ENCODE assay signal across 18 cellular contexts in genomic region chr1:217010253-217010652, GRCh38.
"Had no signal": no experiment of that assay in that cellular context is flagged by ENCODE, and none has a peak within 500 bp of the region (broad histone marks: within the 10 kb centered on the region; RNA-seq: fewer than 3 reads in every experiment).

No MANE protein-coding gene starts in this region.

- H3K27ac ChIP-seq: colonic mucosa, heart left ventricle, neutrophil, psoas muscle, skin epidermis, suprapubic skin, thyroid gland had no signal

- H3K36me3 ChIP-seq: colonic mucosa, heart left ventricle, neutrophil, suprapubic skin, thyroid gland had no signal

- H3K4me3 ChIP-seq: colonic mucosa, heart left ventricle, psoas muscle, skin epidermis, suprapubic skin, thyroid gland had no signal

- H3K4me1 ChIP-seq: colonic mucosa, psoas muscle, suprapubic skin, thyroid gland had no signal

- FAIRE-seq: frontal cortex, urothelium cell line had no signal

- ATAC-seq: heart left ventricle; naive thymus-derived CD4-positive, alpha-beta T cell; psoas muscle; sciatic nerve had no signal

- H3K27me3 ChIP-seq: colonic mucosa, heart left ventricle, neutrophil, suprapubic skin, thyroid gland had no signal

- DNase-seq: colonic mucosa; dermis blood vessel endothelial cell; erythroblast; heart left ventricle; hippocampal formation; mesendoderm; naive thymus-derived CD4-positive, alpha-beta T cell; nephron progenitor cell; psoas muscle; retina; stimulated activated naive CD4-positive, alpha-beta T cell; thyroid gland had no signal

- H3K9me3 ChIP-seq: colonic mucosa, heart left ventricle, neutrophil, psoas muscle, suprapubic skin, thyroid gland had no signal
